Comparison of ENCODE assay signal across 18 cellular contexts in genomic region chr10:78950656-78951587, GRCh38.
A peak's percentile ranks its signal among the peaks of the same experiment; 100 is the strongest.
DNase-seq lines count a peak whose midpoint lies in the region; FAIRE-seq and TF ChIP-seq lines count a peak whose summit lies in the region.
"Had no signal": no experiment of that assay in that cellular context is flagged by ENCODE, and none has a peak within 500 bp of the region (broad histone marks: within the 10 kb centered on the region; RNA-seq: fewer than 3 reads in every experiment).

No MANE protein-coding gene starts in this region.

- peaks cover 14% of the 10 kb centered on the region for H3K4me1 ChIP-seq in keratinocyte (ENCODE audit: control insufficient read depth, extremely low read depth, insufficient read depth, low read length)
- peaks cover 0 to 6% of the 10 kb centered on the region in 2 donors for H3K4me1 ChIP-seq in uterus

- TF ChIP-seq EP300 in Ishikawa (IDR thresholded peaks at IDR 0.05; ENCODE audit: borderline replicate concordance): peak; percentile 62; the same call in 1 of the 2 replicates

- no peak overlapping the region for H3K4me3 ChIP-seq in keratinocyte (ENCODE audit: control insufficient read depth in 2 of 3, extremely low read depth in 1 of 3, insufficient read depth in 2 of 3, low read depth in 1 of 3, low read length in 3 of 3)
- no peak overlapping the region for H3K4me3 ChIP-seq in uterus
- H3K4me3 ChIP-seq: right atrium auricular region, upper lobe of left lung had no signal

- H3K27me3 ChIP-seq in keratinocyte (ENCODE audit: control insufficient read depth, extremely low read depth, insufficient read depth, low read length) (peaks cover 8% of the 10 kb centered on the region), uterus (no peaks in the 10 kb centered on the region)
- H3K27me3 ChIP-seq: right atrium auricular region, upper lobe of left lung had no signal

- no peak; the same call in 1 of the 2 replicates for TF ChIP-seq RAD21 in Ishikawa (IDR thresholded peaks at IDR 0.05; ENCODE audit: low read depth)

- no peak for FAIRE-seq in keratinocyte (lab: Jason Lieb, UNC)
- FAIRE-seq: GM18507 had no signal

- dilution Hi-C loops in keratinocyte (cut with MboI; ENCODE audit: extremely low pct_ligation_motif_present, low sequenced_read_pairs): no loop called here

- no peaks in the 10 kb centered on the region for H3K9me3 ChIP-seq in keratinocyte (ENCODE audit: control insufficient read depth, low read depth, low read length)
- no peaks in the 10 kb centered on the region for H3K9me3 ChIP-seq in uterus
- H3K9me3 ChIP-seq: right atrium auricular region, upper lobe of left lung had no signal

- DNase-seq in DMS 273 treated with DMSO at 0.1 percent for 48 hours (lab: John Stamatoyannopoulos, UW): peak; percentile 40
- DNase-seq in SHP77 (lab: John Stamatoyannopoulos, UW): peak; percentile 18 to 62
- DNase-seq in keratinocyte (ENCODE audit: low read depth, low spot score): no peak
- no peak for DNase-seq in GDM1 (lab: John Stamatoyannopoulos, UW)
- no peak for DNase-seq in uterus
- no peak for DNase-seq in NAMALWA (ENCODE audit: low spot score)
- no peak for DNase-seq in NCI-H2029 treated with DMSO at 0.1 percent for 48 hours (lab: John Stamatoyannopoulos, UW)
- DNase-seq: activated B cell treated with CpG ODN at 0.5 μM for 24 hours; activated CD8-positive, alpha-beta T cell treated with anti-CD3 and anti-CD28 coated beads for 36 hours; activated T-cell treated with anti-CD3 and anti-CD28 coated beads, Interleukin-2, amount 50 U/mL, for 4 hours; CD8-positive, alpha-beta T cell; NCI-H2081 treated with DMSO at 0.1 percent for 48 hours; stimulated activated naive CD8-positive, alpha-beta T cell treated with anti-CD3 and anti-CD28 coated beads, Interleukin-15, Interleukin-2, amounts not matched to agents 100 U/mL and 50 U/mL, for 24 hours; T-helper 2 cell; upper lobe of left lung had no signal

- no peak overlapping the region for H2AFZ ChIP-seq in keratinocyte (ENCODE audit: control insufficient read depth, low read length)

- H3K4me2 ChIP-seq in keratinocyte (ENCODE audit: control insufficient read depth, extremely low read depth, insufficient read depth, low read depth, low read length): peak overlapping the region; percentile 43

- no peak overlapping the region for H3K9ac ChIP-seq in keratinocyte (ENCODE audit: control insufficient read depth, extremely low read depth, insufficient read depth, low read length)

- H3K79me2 ChIP-seq in keratinocyte (ENCODE audit: control insufficient read depth, insufficient read depth, low read length): no peaks in the 10 kb centered on the region

- intact Hi-C loops in uterus (cut with DNase I; ENCODE audit: low total_unique reads): no loop called here

- no peak for TF ChIP-seq POLR2A in uterus (IDR thresholded peaks at IDR 0.05)

- H3K36me3 ChIP-seq in keratinocyte (ENCODE audit: control insufficient read depth in 2 of 2, extremely low read depth in 1 of 2, insufficient read depth in 2 of 2, low read length in 2 of 2): no peaks in the 10 kb centered on the region
- H3K36me3 ChIP-seq in uterus: no peaks in the 10 kb centered on the region
- H3K36me3 ChIP-seq: right atrium auricular region, upper lobe of left lung had no signal

- no peaks in the 10 kb centered on the region for H3K9me1 ChIP-seq in keratinocyte (ENCODE audit: control insufficient read depth, extremely low read depth, insufficient read depth, low read length)

- H3K27ac ChIP-seq in keratinocyte (ENCODE audit: control insufficient read depth, insufficient read depth, low read length) (no peak overlapping the region), uterus (no peak overlapping the region)
- H3K27ac ChIP-seq: upper lobe of left lung had no signal

- H4K20me1 ChIP-seq in keratinocyte (ENCODE audit: control insufficient read depth, extremely low read depth, insufficient read depth, low read length): peaks cover 3% of the 10 kb centered on the region

- TF ChIP-seq CTCF in keratinocyte (optimal IDR thresholded peaks at IDR 0.05 in 1 of 3, IDR thresholded peaks at IDR 0.05 in 1 of 3, conservative IDR thresholded peaks at IDR 0.05 in 1 of 3; ENCODE audit: extremely low read depth in 1 of 3, insufficient read depth in 2 of 3, low read length in 3 of 3): no peak
- TF ChIP-seq CTCF in uterus (IDR thresholded peaks at IDR 0.05): no peak

TF ChIP-seq in Ishikawa, 13 proteins besides CTCF, POLR2A, EP300 and RAD21:
- TF ChIP-seq USF1 (IDR thresholded peaks at IDR 0.05): no peak
- peak; percentile 89 for TF ChIP-seq NFIC (IDR thresholded peaks at IDR 0.05)
- TF ChIP-seq, protein P1, sequence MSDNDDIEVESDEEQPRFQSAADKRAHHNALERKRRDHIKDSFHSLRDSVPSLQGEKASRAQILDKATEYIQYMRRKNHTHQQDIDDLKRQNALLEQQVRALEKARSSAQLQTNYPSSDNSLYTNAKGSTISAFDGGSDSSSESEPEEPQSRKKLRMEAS (IDR thresholded peaks at IDR 0.05): no peak; the same call in none of the 2 replicates
- no peak for TF ChIP-seq REST (IDR thresholded peaks at IDR 0.05; ENCODE audit: low read depth)
- no peak for TF ChIP-seq CREB1 (IDR thresholded peaks at IDR 0.05; ENCODE audit: low read depth)
- TF ChIP-seq YY1 (IDR thresholded peaks at IDR 0.05; ENCODE audit: low read depth): no peak
- TF ChIP-seq FOXM1 (IDR thresholded peaks at IDR 0.05; ENCODE audit: borderline replicate concordance, low read depth): no peak
- TF ChIP-seq TEAD4 (IDR thresholded peaks at IDR 0.05): no peak
- TF ChIP-seq EGR1 (IDR thresholded peaks at IDR 0.05): peak; percentile 69; the same call in 1 of the 2 replicates
- peak; percentile 79 for TF ChIP-seq TCF12 (IDR thresholded peaks at IDR 0.05; ENCODE audit: low read depth)
- peak; percentile 73; the same call in 1 of the 2 replicates for TF ChIP-seq CEBPB (IDR thresholded peaks at IDR 0.05)
- no peak for TF ChIP-seq ZBTB7A (IDR thresholded peaks at IDR 0.05; ENCODE audit: low read depth)
- no peak for TF ChIP-seq TAF1 (IDR thresholded peaks at IDR 0.05; ENCODE audit: low read depth)
TF ChIP-seq in Ishikawa: peak in this region for 4.

Comparison
In these comparisons a context has a peak if more than half of its experiments do, and no peak if none do; other contexts are left out.
1. DNase-seq: peak in DMS 273 treated with DMSO at 0.1 percent for 48 hours (single experiment) and SHP77 (2 of 2); none in keratinocyte (single experiment), GDM1 (single experiment), uterus (0 of 2), NAMALWA (single experiment) and NCI-H2029 treated with DMSO at 0.1 percent for 48 hours (single experiment).